1 cellular context compared by ENCODE assay signal in the genomic region with DNA sequence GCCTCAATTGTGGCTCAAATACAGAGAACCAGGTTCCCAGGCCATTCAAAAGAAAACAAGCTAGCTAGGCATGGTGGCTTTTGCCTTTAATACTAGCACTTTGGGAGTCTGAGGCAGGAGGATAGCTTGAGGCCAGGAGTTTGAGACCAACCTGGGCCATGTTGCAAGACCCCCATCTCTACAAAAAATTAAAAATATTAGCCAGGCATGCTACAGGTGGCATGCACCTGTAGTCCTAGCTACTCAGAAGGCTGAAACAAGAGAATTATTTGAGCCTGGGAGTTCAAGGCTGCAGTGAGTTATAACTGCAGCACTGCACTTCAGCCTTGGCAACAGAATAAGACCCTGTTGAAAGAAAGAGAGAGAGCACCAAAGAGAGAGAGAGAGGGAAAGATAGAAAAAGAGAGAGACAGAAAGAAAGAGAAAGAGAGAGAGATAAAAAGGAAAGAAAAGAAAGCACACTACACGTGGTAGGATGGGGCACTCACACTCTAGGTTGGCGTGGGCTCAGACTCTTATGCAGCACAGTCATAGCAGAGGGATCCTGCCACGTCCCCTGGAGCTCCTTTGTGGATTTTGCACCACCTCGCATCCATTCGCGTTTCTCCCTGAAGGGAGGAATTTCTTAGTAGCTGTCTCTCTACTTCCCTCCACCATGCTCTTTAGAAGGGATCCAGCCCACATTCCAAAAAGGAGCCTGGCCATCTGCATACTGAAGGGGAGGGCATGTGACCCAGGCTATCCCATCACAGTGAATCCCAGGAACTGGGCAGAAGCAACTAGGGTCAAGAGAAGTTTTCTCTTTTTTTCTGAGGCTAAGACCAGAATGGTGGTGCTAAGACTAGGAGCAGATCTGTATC.
TF ChIP-seq lines count a peak whose summit lies in the region.

No MANE protein-coding gene starts in this region.

TF ChIP-seq in GM23338, 12 proteins besides CTCF, POLR2A, EP300 and RAD21 (continued from another document):
- TF ChIP-seq ZNF114 (CRISPR knock-in tag; IDR thresholded peaks at IDR 0.05) (no peak), STAT1 (IDR thresholded peaks at IDR 0.05; ENCODE audit: unreplicated experiment) (no peak), EZH2 (IDR thresholded peaks at IDR 0.05; ENCODE audit: low read depth, unreplicated experiment) (no peak)
